In genomic region chr17:75455896-75456416, GRCh38 we compare ENCODE assay signal across 8 cellular contexts.
DNase-seq lines count a peak whose midpoint lies in the region; ATAC-seq lines count a peak whose summit lies in the region.

No MANE protein-coding gene starts in this region.

- H3K36me3 ChIP-seq in iPS-15b (ENCODE audit: control insufficient read depth, insufficient read depth, low read length) = no peaks in the 10 kb centered on the region

- no peaks in the 10 kb centered on the region for H3K36me3 Mint-ChIP-seq in activated naive CD8-positive, alpha-beta T cell

- DNase-seq in GF-D8 (lab: John Stamatoyannopoulos, UW) = peak; percentile 11
- DNase-seq in stimulated activated naive CD8-positive, alpha-beta T cell treated with anti-CD3 and anti-CD28 coated beads, Interleukin-15, amount 100 ng/mL, for 72 hours = no peak
- no peak for DNase-seq in AG08396 (ENCODE audit: low spot score)
- DNase-seq in globus pallidus (ENCODE audit: low spot score) = no peak

- ATAC-seq in HG02852 (IDR thresholded peaks at IDR 0.05; ENCODE audit: unreplicated experiment) (peak; percentile 16), HG03378 (IDR thresholded peaks at IDR 0.05; ENCODE audit: unreplicated experiment) (no peak)
- peak; percentile 36 for ATAC-seq in stimulated activated naive CD8-positive, alpha-beta T cell treated with anti-CD3 and anti-CD28 coated beads, Interleukin-15, amount 100 ng/mL, for 72 hours

- peaks cover 34% of the 10 kb centered on the region for H3K4me1 Mint-ChIP-seq in activated naive CD8-positive, alpha-beta T cell (ENCODE audit: low read depth)
- H3K4me1 Mint-ChIP-seq in stimulated activated naive CD8-positive, alpha-beta T cell treated with anti-CD3 and anti-CD28 coated beads, Interleukin-15, amount 100 ng/mL, for 72 hours = peaks cover 38% of the 10 kb centered on the region

- H3K27me3 ChIP-seq in iPS-15b (ENCODE audit: control insufficient read depth, insufficient read depth, low read length) = no peaks in the 10 kb centered on the region

- H3K4me3 ChIP-seq in iPS-15b (ENCODE audit: low read depth, low read length) = peak overlapping the region; percentile 64

- H3K9ac ChIP-seq in iPS-15b (ENCODE audit: low read depth, low read length) = peak overlapping the region; percentile 73

- no peaks in the 10 kb centered on the region for H3K27me3 Mint-ChIP-seq in activated naive CD8-positive, alpha-beta T cell
- H3K27me3 Mint-ChIP-seq in stimulated activated naive CD8-positive, alpha-beta T cell treated with anti-CD3 and anti-CD28 coated beads, Interleukin-15, amount 100 ng/mL, for 72 hours = no peaks in the 10 kb centered on the region

- no peaks in the 10 kb centered on the region for H3K4me1 ChIP-seq in iPS-15b (ENCODE audit: control insufficient read depth, insufficient read depth, low read length)

- H3K9me3 Mint-ChIP-seq in activated naive CD8-positive, alpha-beta T cell (ENCODE audit: low read depth) = no peaks in the 10 kb centered on the region
- no peaks in the 10 kb centered on the region for H3K9me3 Mint-ChIP-seq in stimulated activated naive CD8-positive, alpha-beta T cell treated with anti-CD3 and anti-CD28 coated beads, Interleukin-15, amount 100 ng/mL, for 72 hours

- H3K27ac Mint-ChIP-seq in activated naive CD8-positive, alpha-beta T cell = peak overlapping the region; percentile 85
- peak overlapping the region; percentile 80 to 89 for H3K27ac Mint-ChIP-seq in stimulated activated naive CD8-positive, alpha-beta T cell treated with anti-CD3 and anti-CD28 coated beads, Interleukin-15, amount 100 ng/mL, for 72 hours

- H3K4me3 Mint-ChIP-seq in activated naive CD8-positive, alpha-beta T cell = peak overlapping the region; percentile 93
- H3K4me3 Mint-ChIP-seq in stimulated activated naive CD8-positive, alpha-beta T cell treated with anti-CD3 and anti-CD28 coated beads, Interleukin-15, amount 100 ng/mL, for 72 hours = peak overlapping the region; percentile 98

- H3K9me3 ChIP-seq in iPS-15b (ENCODE audit: control insufficient read depth, insufficient read depth, low read length) = no peaks in the 10 kb centered on the region
